1 cellular context compared by ENCODE assay signal in genomic region chr12:108772896-108773797, GRCh38.
TF ChIP-seq lines count a peak whose summit lies in the region.

No MANE protein-coding gene starts in this region.

TF ChIP-seq in GM23338, 12 proteins besides CTCF, POLR2A, EP300 and RAD21 (continued from another document):
- TF ChIP-seq ZNF462 (CRISPR knock-in tag; IDR thresholded peaks at IDR 0.05) (no peak), ETS1 (IDR thresholded peaks at IDR 0.05) (no peak), ZNF114 (CRISPR knock-in tag; IDR thresholded peaks at IDR 0.05) (no peak), REST (IDR thresholded peaks at IDR 0.05; ENCODE audit: unreplicated experiment) (no peak), CREB1 (CRISPR knock-in tag; IDR thresholded peaks at IDR 0.05; ENCODE audit: low read depth) (no peak), STAT1 (IDR thresholded peaks at IDR 0.05; ENCODE audit: unreplicated experiment) (no peak), EZH2phosphoT487 (IDR thresholded peaks at IDR 0.05; ENCODE audit: unreplicated experiment) (no peak), ZNF331 (CRISPR knock-in tag; IDR thresholded peaks at IDR 0.05; ENCODE audit: low read depth) (no peak), POLR2AphosphoS5 (IDR thresholded peaks at IDR 0.05; ENCODE audit: low read depth) (no peak), NANOG (IDR thresholded peaks at IDR 0.05; ENCODE audit: borderline replicate concordance) (no peak)
TF ChIP-seq in GM23338: peak in this region for 0.
